In genomic region chr1:9293241-9293511, GRCh38 we compare ENCODE assay signal across 9 cellular contexts. TPM values are rescaled to one million over a fixed set of nuclear protein-coding genes. Genes with fewer than 3 reads are reported as not detected.
DNase-seq lines count a peak whose midpoint lies in the region; ATAC-seq and TF ChIP-seq lines count a peak whose summit lies in the region.
"Had no signal": no experiment of that assay in that cellular context is flagged by ENCODE, and none has a peak within 500 bp of the region (broad histone marks: within the 10 kb centered on the region; RNA-seq: fewer than 3 reads in every experiment).

No MANE protein-coding gene starts in this region.

- peaks cover 46% of the 10 kb centered on the region for H3K79me2 ChIP-seq in SK-N-SH (ENCODE audit: insufficient read depth)

- intact Hi-C loops in lower lobe of right lung (cut with DNase I) (no loop called here), upper lobe of right lung (cut with DNase I) (loop anchor here (5.0 kb wide), 1 partner anchor 159 kb away; no protein-coding TSS in a partner anchor)

- TF ChIP-seq RAD21 in SK-N-SH (IDR thresholded peaks at IDR 0.05; ENCODE audit: low read length), result no peak

- peak overlapping the region; percentile 84; the same call in 1 of the 2 replicates for H3K4me2 ChIP-seq in SK-N-SH

- ATAC-seq in SK-N-SH treated with all-trans-retinoic acid at 6 μM for 48 hours (no peak), lower lobe of right lung (peak in 1 of 2 donors; percentile 1), upper lobe of right lung (no peak)
- no peak for ATAC-seq in activated CD8-positive, alpha-beta memory T cell treated with anti-CD3 and anti-CD28 coated beads, Interleukin-2, amount 10 ng/mL, durations not matched to agents 7 days and 5 days

- H3K9me3 ChIP-seq in SK-N-SH (0 out of 2 replicates have a peak, but pooled peaks cover 4% of the 10 kb centered on the region), lower lobe of right lung (peaks cover 8% of the 10 kb centered on the region), upper lobe of right lung (peaks cover 8% of the 10 kb centered on the region)

- peaks cover 16% of the 10 kb centered on the region for H4K20me1 ChIP-seq in SK-N-SH (ENCODE audit: insufficient read depth)

- H3K4me3 ChIP-seq in SK-N-SH (ENCODE audit: low read depth in 2 of 2, low read length in 1 of 2) (peak overlapping the region; percentile 48 to 81), brain microvascular endothelial cell (ENCODE audit: low read depth, low read length) (peak overlapping the region; percentile 97), lower lobe of right lung (peak overlapping the region; percentile 88), upper lobe of right lung (peak overlapping the region; percentile 87)

- peaks cover 15% of the 10 kb centered on the region for H3K27me3 Mint-ChIP-seq in activated CD8-positive, alpha-beta memory T cell treated with anti-CD3 and anti-CD28 coated beads, Interleukin-2, amount 10 ng/mL, durations not matched to agents 7 days and 5 days

- H3K9me2 ChIP-seq in SK-N-SH, result no peaks in the 10 kb centered on the region

- peaks cover 3% of the 10 kb centered on the region for H3K36me3 Mint-ChIP-seq in activated CD8-positive, alpha-beta memory T cell treated with anti-CD3 and anti-CD28 coated beads, Interleukin-2, amount 10 ng/mL, durations not matched to agents 7 days and 5 days

- no peak for TF ChIP-seq CTCF in SK-N-SH (IDR thresholded peaks at IDR 0.05)
- TF ChIP-seq CTCF in brain microvascular endothelial cell (IDR thresholded peaks at IDR 0.05; ENCODE audit: low read depth, low read length, missing control alignments), result no peak
- TF ChIP-seq CTCF in lower lobe of right lung (IDR thresholded peaks at IDR 0.05), result no peak
- no peak for TF ChIP-seq CTCF in upper lobe of right lung (IDR thresholded peaks at IDR 0.05)

- H3K27ac ChIP-seq in SK-N-SH (ENCODE audit: low read depth in 2 of 2, low read length in 1 of 2) (peak overlapping the region in 1 of 2 experiments; percentile 24; a peak in 1 of 4 replicates), brain microvascular endothelial cell (peak overlapping the region; percentile 44), lower lobe of right lung (peak overlapping the region; percentile 88), upper lobe of right lung (peak overlapping the region; percentile 86)

- H3K9me3 Mint-ChIP-seq in activated CD8-positive, alpha-beta memory T cell treated with anti-CD3 and anti-CD28 coated beads, Interleukin-2, amount 10 ng/mL, durations not matched to agents 7 days and 5 days (ENCODE audit: low read depth), result peaks cover 4% of the 10 kb centered on the region

- peaks cover 33% of the 10 kb centered on the region for H3F3A ChIP-seq in SK-N-SH (replicated peaks; ENCODE audit: insufficient read depth)

- H2AFZ ChIP-seq in SK-N-SH (ENCODE audit: low read depth), result peak overlapping the region; percentile 56; the same call in 1 of the 2 replicates

- H3K27me3 ChIP-seq in SK-N-SH (ENCODE audit: insufficient read depth), result no peaks in the 10 kb centered on the region
- no peaks in the 10 kb centered on the region for H3K27me3 ChIP-seq in brain microvascular endothelial cell (replicated peaks)
- no peaks in the 10 kb centered on the region for H3K27me3 ChIP-seq in lower lobe of right lung (ENCODE audit: low read depth)
- H3K27me3 ChIP-seq in upper lobe of right lung, result no peaks in the 10 kb centered on the region

- peak overlapping the region; percentile 76; the same call in 1 of the 2 replicates for H3K9ac ChIP-seq in SK-N-SH

- H3K4me1 ChIP-seq in SK-N-SH (ENCODE audit: control insufficient read depth in 1 of 2, insufficient read depth in 2 of 2, low read depth in 1 of 2, low read length in 1 of 2) (peaks cover 7 to 15% of the 10 kb centered on the region in 2 experiments; a peak in 1 of 4 replicates), lower lobe of right lung (peaks cover 46% of the 10 kb centered on the region), upper lobe of right lung (peaks cover 36% of the 10 kb centered on the region)

- no peak overlapping the region for H3K4me3 Mint-ChIP-seq in activated CD8-positive, alpha-beta memory T cell treated with anti-CD3 and anti-CD28 coated beads, Interleukin-2, amount 10 ng/mL, durations not matched to agents 7 days and 5 days

- H3K36me3 ChIP-seq in SK-N-SH (replicated peaks in 1 of 2; ENCODE audit: control insufficient read depth in 1 of 2, insufficient read depth in 2 of 2, low read length in 1 of 2) (no peaks in the 10 kb centered on the region), brain microvascular endothelial cell (replicated peaks) (no peaks in the 10 kb centered on the region), lower lobe of right lung (no peaks in the 10 kb centered on the region), upper lobe of right lung (no peaks in the 10 kb centered on the region)

- H3K27ac Mint-ChIP-seq in activated CD8-positive, alpha-beta memory T cell treated with anti-CD3 and anti-CD28 coated beads, Interleukin-2, amount 10 ng/mL, durations not matched to agents 7 days and 5 days, result no peak overlapping the region
- H3K27ac Mint-ChIP-seq: immature natural killer cell had no signal

- in situ Hi-C loops in brain microvascular endothelial cell (cut with HindIII; ENCODE audit: low pct_ligation_motif_present, low sequenced_read_pairs), result no loop called here

- POLR2A ChIA-PET in SK-N-SH (lab: Yijun Ruan, JAX), result no interaction called here

- H3K4me1 Mint-ChIP-seq in activated CD8-positive, alpha-beta memory T cell treated with anti-CD3 and anti-CD28 coated beads, Interleukin-2, amount 10 ng/mL, durations not matched to agents 7 days and 5 days, result peaks cover 9% of the 10 kb centered on the region

- CTCF ChIA-PET in SK-N-SH (lab: Yijun Ruan, JAX), result no interaction called here
- CTCF ChIA-PET in activated CD8-positive, alpha-beta memory T cell treated with anti-CD3 and anti-CD28 coated beads, Interleukin-2, amount 10 ng/mL, durations not matched to agents 7 days and 5 days (lab: Charles Lee), result no interaction called here

- DNase-seq in SK-N-SH (no peak), brain microvascular endothelial cell (no peak), lower lobe of right lung (no peak), upper lobe of right lung (no peak), D341Med (ENCODE audit: low spot score) (no peak), NCI-H510A (lab: John Stamatoyannopoulos, UW) (no peak)
- DNase-seq in activated CD8-positive, alpha-beta memory T cell treated with anti-CD3 and anti-CD28 coated beads, Interleukin-2, amount 10 ng/mL, durations not matched to agents 7 days and 5 days, result no peak

- TF ChIP-seq EP300 in SK-N-SH (IDR thresholded peaks at IDR 0.05; ENCODE audit: borderline replicate concordance in 1 of 2, low read depth in 1 of 2, low read length in 1 of 2), result no peak

- 0% methylated on average over 2 of the region's 38 CpGs for WGBS in SK-N-SH (ENCODE audit: low lambda C conversion rate)

TF ChIP-seq in SK-N-SH, 30 proteins besides CTCF, POLR2A, EP300 and RAD21:
- TF ChIP-seq, protein P1, sequence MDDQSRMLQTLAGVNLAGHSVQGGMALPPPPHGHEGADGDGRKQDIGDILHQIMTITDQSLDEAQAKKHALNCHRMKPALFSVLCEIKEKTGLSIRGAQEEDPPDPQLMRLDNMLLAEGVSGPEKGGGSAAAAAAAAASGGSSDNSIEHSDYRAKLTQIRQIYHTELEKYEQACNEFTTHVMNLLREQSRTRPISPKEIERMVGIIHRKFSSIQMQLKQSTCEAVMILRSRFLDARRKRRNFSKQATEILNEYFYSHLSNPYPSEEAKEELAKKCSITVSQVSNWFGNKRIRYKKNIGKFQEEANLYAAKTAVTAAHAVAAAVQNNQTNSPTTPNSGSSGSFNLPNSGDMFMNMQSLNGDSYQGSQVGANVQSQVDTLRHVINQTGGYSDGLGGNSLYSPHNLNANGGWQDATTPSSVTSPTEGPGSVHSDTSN (IDR thresholded peaks at IDR 0.05), result no peak
- no peak for TF ChIP-seq NRF1 (IDR thresholded peaks at IDR 0.05; ENCODE audit: low read depth, low read length)

TF ChIP-seq in SK-N-SH treated with all-trans-retinoic acid at 6 μM for 48 hours, 23 proteins besides CTCF, POLR2A, EP300 and RAD21:
- TF ChIP-seq ESRRG (CRISPR knock-in tag; IDR thresholded peaks at IDR 0.05), result no peak

RNA-seq across cellular contexts. Expression of gene SPSB1, which starts 0.5 kb away (rescaled TPM):
- 8.4 and 9.2 TPM in 2 replicates for polyA plus RNA-seq in SK-N-SH (2012; rRNA removed)
- 4.4 and 5.8 TPM in 2 replicates for polyA plus RNA-seq in SK-N-SH (2012; cell fraction: cytosol; rRNA removed)
- polyA plus RNA-seq in SK-N-SH (2012; cell fraction: nucleus; rRNA removed), result 5.4 and 7.6 TPM in 2 replicates
- 14.7 TPM for total RNA-seq in lower lobe of right lung
- total RNA-seq in upper lobe of right lung, result 29.0 TPM
- total RNA-seq in activated CD8-positive, alpha-beta memory T cell treated with anti-CD3 and anti-CD28 coated beads, Interleukin-2, amount 10 ng/mL, durations not matched to agents 7 days and 5 days, result 1 to 10 TPM; 8.2 to 9.0 TPM

RNA-seq across cellular contexts. Expression of gene H6PD, which starts 58.6 kb away (rescaled TPM):
- 16.2 and 19.1 TPM in 2 replicates for polyA plus RNA-seq in SK-N-SH (2012; rRNA removed)
- 10.0 and 13.9 TPM in 2 replicates for polyA plus RNA-seq in SK-N-SH (2012; cell fraction: cytosol; rRNA removed)
- polyA plus RNA-seq in SK-N-SH (2012; cell fraction: nucleus; rRNA removed), result 23.2 and 26.0 TPM in 2 replicates
- 40.7 TPM for total RNA-seq in lower lobe of right lung
- 43.7 TPM for total RNA-seq in upper lobe of right lung
- 10 to 100 TPM; 13.2 to 13.5 TPM for total RNA-seq in activated CD8-positive, alpha-beta memory T cell treated with anti-CD3 and anti-CD28 coated beads, Interleukin-2, amount 10 ng/mL, durations not matched to agents 7 days and 5 days
